Comparison of ENCODE assay signal across 14 cellular contexts in the genomic region with DNA sequence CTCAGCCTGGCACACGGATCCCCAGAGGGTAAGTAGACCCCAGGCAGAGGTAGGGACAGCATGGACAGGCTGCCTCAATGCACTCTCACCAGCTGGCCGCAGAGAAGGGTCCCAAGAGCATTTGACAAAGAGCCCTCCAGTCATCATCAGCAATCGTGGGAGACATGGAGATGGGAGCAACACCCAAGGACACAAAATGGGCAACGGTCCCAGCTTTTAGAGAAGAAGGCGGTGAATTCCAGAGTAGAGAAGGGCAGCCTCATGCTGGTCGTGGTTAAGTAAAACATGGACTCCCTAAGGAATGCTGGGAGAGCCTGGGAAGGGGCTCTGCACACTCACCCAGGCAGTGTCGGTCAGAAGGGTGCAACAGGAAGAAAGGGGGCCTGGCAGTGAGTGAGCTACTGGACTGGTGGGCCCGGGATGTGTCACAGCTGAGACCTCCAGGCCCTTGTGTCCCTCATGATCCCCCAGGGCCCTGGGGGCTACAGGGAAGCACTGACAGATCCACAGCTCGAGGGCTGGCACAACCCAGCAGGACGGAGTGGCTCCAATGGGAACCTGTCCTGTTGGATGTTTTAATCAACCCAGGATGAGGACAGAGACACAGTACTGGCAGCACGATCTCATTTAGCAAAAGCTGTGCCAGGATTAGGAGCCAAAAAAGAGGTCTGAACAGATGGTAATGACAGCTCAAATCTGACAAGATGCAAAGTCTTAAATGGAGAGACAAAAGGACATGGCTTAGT.
A peak's percentile ranks its signal among the peaks of the same experiment; 100 is the strongest.
DNase-seq lines count a peak whose midpoint lies in the region; ATAC-seq, FAIRE-seq and TF ChIP-seq lines count a peak whose summit lies in the region.
"Had no signal": no experiment of that assay in that cellular context is flagged by ENCODE, and none has a peak within 500 bp of the region (broad histone marks: within the 10 kb centered on the region; RNA-seq: fewer than 3 reads in every experiment).

No MANE protein-coding gene starts in this region.

- peaks cover 10% of the 10 kb centered on the region for H3K79me2 ChIP-seq in astrocyte (ENCODE audit: insufficient read depth, low read length)

- CTCF ChIA-PET in activated naive CD4-positive, alpha-beta T cell treated with anti-CD3 and anti-CD28 coated beads for 36 hours (lab: Charles Lee) = no interaction called here
- CTCF ChIA-PET in WTC11 (lab: Charles Lee) = interaction anchor here (0.8 to 1.8 kb wide), 2 partner anchors 21 to 45 kb away, joined by 4 to 8 read pairs; no protein-coding TSS in a partner anchor

- H3K9me3 Mint-ChIP-seq in astrocyte (ENCODE audit: unreplicated experiment) = peaks cover 4% of the 10 kb centered on the region
- peaks cover 3% of the 10 kb centered on the region for H3K9me3 Mint-ChIP-seq in glutamatergic neuron (ENCODE audit: unreplicated experiment)
- no peaks in the 10 kb centered on the region for H3K9me3 Mint-ChIP-seq in activated naive CD4-positive, alpha-beta T cell treated with anti-CD3 and anti-CD28 coated beads for 36 hours
- no peaks in the 10 kb centered on the region for H3K9me3 Mint-ChIP-seq in WTC11

- POLR2A ChIA-PET in WTC11 (lab: Charles Lee) = interaction anchor here (0.5 to 1.1 kb wide), 2 partner anchors 9 to 157 kb away, joined by 3 to 5 read pairs; no protein-coding TSS in a partner anchor

- H3K36me3 ChIP-seq in astrocyte (ENCODE audit: insufficient read depth, low read length) (no peaks in the 10 kb centered on the region), ovary (no peaks in the 10 kb centered on the region)

- H3K9ac ChIP-seq in astrocyte (ENCODE audit: low read length) = no peak overlapping the region

- no peak for TF ChIP-seq EP300 in ovary (IDR thresholded peaks at IDR 0.05)

- H3K27ac ChIP-seq in astrocyte (ENCODE audit: low read depth, low read length) = no peak overlapping the region
- H3K27ac ChIP-seq in ovary = peak overlapping the region in 1 of 2 donors; percentile 52

- WGBS in ovary, 3 donors = 25 to 33% (median 25%) methylated on average over 11 of the region's 11 CpGs

- H3K36me3 Mint-ChIP-seq in astrocyte (ENCODE audit: low read depth, unreplicated experiment) (peaks cover 9% of the 10 kb centered on the region), glutamatergic neuron (ENCODE audit: unreplicated experiment) (peaks cover 4% of the 10 kb centered on the region), WTC11 (no peaks in the 10 kb centered on the region)
- no peaks in the 10 kb centered on the region for H3K36me3 Mint-ChIP-seq in activated naive CD4-positive, alpha-beta T cell treated with anti-CD3 and anti-CD28 coated beads for 36 hours (ENCODE audit: low read depth)

- H3K4me1 ChIP-seq in astrocyte (ENCODE audit: insufficient read depth, low read length) = peaks cover 35% of the 10 kb centered on the region
- peaks cover 39% of the 10 kb centered on the region for H3K4me1 ChIP-seq in ovary (ENCODE audit: insufficient read depth)

- H3K4me1 Mint-ChIP-seq in astrocyte (ENCODE audit: low read depth, unreplicated experiment) (peaks cover 20% of the 10 kb centered on the region), glutamatergic neuron (ENCODE audit: low read depth, unreplicated experiment) (peaks cover 25% of the 10 kb centered on the region), WTC11 (peaks cover 34% of the 10 kb centered on the region)
- no peaks in the 10 kb centered on the region for H3K4me1 Mint-ChIP-seq in activated naive CD4-positive, alpha-beta T cell treated with anti-CD3 and anti-CD28 coated beads for 36 hours (ENCODE audit: low read depth)

- H3K4me3 Mint-ChIP-seq in astrocyte (ENCODE audit: unreplicated experiment) (no peak overlapping the region), glutamatergic neuron (ENCODE audit: unreplicated experiment) (peak overlapping the region; percentile 36), WTC11 (no peak overlapping the region)
- no peak overlapping the region for H3K4me3 Mint-ChIP-seq in activated naive CD4-positive, alpha-beta T cell treated with anti-CD3 and anti-CD28 coated beads for 36 hours

- peak; percentile 65 for DNase-seq in Ammon's horn (ENCODE audit: low spot score)
- DNase-seq in astrocyte (ENCODE audit: low read depth) = peak; percentile 39
- DNase-seq in glutamatergic neuron = no peak
- peak in 3 of 5 donors; percentile 62 to 68 (median 64) for DNase-seq in ovary
- no peak for DNase-seq in activated naive CD4-positive, alpha-beta T cell treated with anti-CD3 and anti-CD28 coated beads for 36 hours
- DNase-seq in WTC11 (ENCODE audit: low spot score) = no peak
- DNase-seq: activated CD8-positive, alpha-beta memory T cell treated with anti-CD3 and anti-CD28 coated beads for 24 hours; effector CD4-positive, alpha-beta T cell; GF-D8; MG63; stimulated activated CD8-positive, alpha-beta memory T cell treated with anti-CD3 and anti-CD28 coated beads, Interleukin-4, amount 100 ng/mL, for 48 hours had no signal

- TF ChIP-seq CTCF in astrocyte (IDR thresholded peaks at IDR 0.05; ENCODE audit: insufficient read depth, low read depth, low read length) = no peak
- no peak for TF ChIP-seq CTCF in glutamatergic neuron (IDR thresholded peaks at IDR 0.05; ENCODE audit: partially characterized antibody, unreplicated experiment)
- TF ChIP-seq CTCF in ovary (IDR thresholded peaks at IDR 0.05) = no peak
- TF ChIP-seq CTCF in WTC11 (IDR thresholded peaks at IDR 0.05) = no peak

- H3K4me2 ChIP-seq in astrocyte (ENCODE audit: low read length) = no peak overlapping the region

- no peaks in the 10 kb centered on the region for H3K27me3 ChIP-seq in astrocyte (ENCODE audit: insufficient read depth, low read length)
- no peaks in the 10 kb centered on the region for H3K27me3 ChIP-seq in ovary
- H3K27me3 ChIP-seq: MG63 had no signal

- H3K27me3 Mint-ChIP-seq in astrocyte (ENCODE audit: low read depth, unreplicated experiment) = peaks cover 7% of the 10 kb centered on the region
- H3K27me3 Mint-ChIP-seq in glutamatergic neuron (ENCODE audit: unreplicated experiment) = peaks cover 2% of the 10 kb centered on the region
- no peaks in the 10 kb centered on the region for H3K27me3 Mint-ChIP-seq in activated naive CD4-positive, alpha-beta T cell treated with anti-CD3 and anti-CD28 coated beads for 36 hours (ENCODE audit: low read depth)
- no peaks in the 10 kb centered on the region for H3K27me3 Mint-ChIP-seq in WTC11 (ENCODE audit: low read depth)

- peaks cover 23% of the 10 kb centered on the region for H4K20me1 ChIP-seq in astrocyte (ENCODE audit: insufficient read depth, low read length)

- ATAC-seq in HG02642 (IDR thresholded peaks at IDR 0.05; ENCODE audit: poor library complexity, unreplicated experiment) (no peak), WTC11 (no peak), GM18519 (IDR thresholded peaks at IDR 0.05; ENCODE audit: low FRiP score, unreplicated experiment) (no peak)
- ATAC-seq: SK-N-SH treated with all-trans-retinoic acid at 6 μM for 48 hours had no signal

- H3K27ac Mint-ChIP-seq in astrocyte (ENCODE audit: unreplicated experiment) (peak overlapping the region; percentile 18), glutamatergic neuron (ENCODE audit: unreplicated experiment) (peak overlapping the region; percentile 19), WTC11 (no peak overlapping the region)
- H3K27ac Mint-ChIP-seq in activated naive CD4-positive, alpha-beta T cell treated with anti-CD3 and anti-CD28 coated beads for 36 hours = no peak overlapping the region

- H3K4me3 ChIP-seq in astrocyte (ENCODE audit: insufficient read depth, low read depth, low read length) (no peak overlapping the region), ovary (no peak overlapping the region)
- H3K4me3 ChIP-seq: MG63 had no signal

- FAIRE-seq in astrocyte (lab: Jason Lieb, UNC) = no peak

- TF ChIP-seq POLR2A in ovary (IDR thresholded peaks at IDR 0.05) = no peak

- no peaks in the 10 kb centered on the region for H3K9me3 ChIP-seq in astrocyte (ENCODE audit: insufficient read depth, low read depth, low read length)
- H3K9me3 ChIP-seq in ovary = no peaks in the 10 kb centered on the region
- H3K9me3 ChIP-seq: MG63 had no signal

- no peak overlapping the region for H2AFZ ChIP-seq in astrocyte (ENCODE audit: low read depth, low read length)

- intact Hi-C loops in ovary (cut with DNase I) = no loop called here
- intact Hi-C loops in activated naive CD4-positive, alpha-beta T cell treated with anti-CD3 and anti-CD28 coated beads for 36 hours (cut with micrococcal nuclease) = no loop called here

TF ChIP-seq in WTC11, 78 proteins besides CTCF, POLR2A, EP300 and RAD21 (continues in another document):
- TF ChIP-seq ZNF416 (CRISPR knock-in tag; IDR thresholded peaks at IDR 0.05) = no peak
- TF ChIP-seq, protein P1, sequence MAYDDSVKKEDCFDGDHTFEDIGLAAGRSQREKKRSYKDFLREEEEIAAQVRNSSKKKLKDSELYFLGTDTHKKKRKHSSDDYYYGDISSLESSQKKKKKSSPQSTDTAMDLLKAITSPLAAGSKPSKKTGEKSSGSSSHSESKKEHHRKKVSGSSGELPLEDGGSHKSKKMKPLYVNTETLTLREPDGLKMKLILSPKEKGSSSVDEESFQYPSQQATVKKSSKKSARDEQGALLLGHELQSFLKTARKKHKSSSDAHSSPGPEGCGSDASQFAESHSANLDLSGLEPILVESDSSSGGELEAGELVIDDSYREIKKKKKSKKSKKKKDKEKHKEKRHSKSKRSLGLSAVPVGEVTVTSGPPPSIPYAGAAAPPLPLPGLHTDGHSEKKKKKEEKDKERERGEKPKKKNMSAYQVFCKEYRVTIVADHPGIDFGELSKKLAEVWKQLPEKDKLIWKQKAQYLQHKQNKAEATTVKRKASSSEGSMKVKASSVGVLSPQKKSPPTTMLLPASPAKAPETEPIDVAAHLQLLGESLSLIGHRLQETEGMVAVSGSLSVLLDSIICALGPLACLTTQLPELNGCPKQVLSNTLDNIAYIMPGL (CRISPR knock-in tag; IDR thresholded peaks at IDR 0.05) = no peak
- TF ChIP-seq SOX15 (CRISPR knock-in tag; IDR thresholded peaks at IDR 0.05) = no peak
- TF ChIP-seq, protein P2, sequence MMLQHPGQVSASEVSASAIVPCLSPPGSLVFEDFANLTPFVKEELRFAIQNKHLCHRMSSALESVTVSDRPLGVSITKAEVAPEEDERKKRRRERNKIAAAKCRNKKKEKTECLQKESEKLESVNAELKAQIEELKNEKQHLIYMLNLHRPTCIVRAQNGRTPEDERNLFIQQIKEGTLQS (CRISPR knock-in tag; conservative IDR thresholded peaks at IDR 0.05) = no peak
- TF ChIP-seq ESRRA (CRISPR knock-in tag; IDR thresholded peaks at IDR 0.05; ENCODE audit: borderline replicate concordance) = no peak
- TF ChIP-seq, protein P3, sequence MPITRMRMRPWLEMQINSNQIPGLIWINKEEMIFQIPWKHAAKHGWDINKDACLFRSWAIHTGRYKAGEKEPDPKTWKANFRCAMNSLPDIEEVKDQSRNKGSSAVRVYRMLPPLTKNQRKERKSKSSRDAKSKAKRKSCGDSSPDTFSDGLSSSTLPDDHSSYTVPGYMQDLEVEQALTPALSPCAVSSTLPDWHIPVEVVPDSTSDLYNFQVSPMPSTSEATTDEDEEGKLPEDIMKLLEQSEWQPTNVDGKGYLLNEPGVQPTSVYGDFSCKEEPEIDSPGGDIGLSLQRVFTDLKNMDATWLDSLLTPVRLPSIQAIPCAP (CRISPR knock-in tag; IDR thresholded peaks at IDR 0.05) = no peak
- TF ChIP-seq ZNF317 (CRISPR knock-in tag; IDR thresholded peaks at IDR 0.05; ENCODE audit: borderline replicate concordance, low read depth) = no peak
- TF ChIP-seq IRF2 (CRISPR knock-in tag; IDR thresholded peaks at IDR 0.05; ENCODE audit: borderline replicate concordance, low read depth) = no peak
- no peak for TF ChIP-seq GTF2I (CRISPR knock-in tag; conservative IDR thresholded peaks at IDR 0.05)

Comparison
In these comparisons a context has a peak if more than half of its experiments do, and no peak if none do; other contexts are left out.
1. DNase-seq: peak in Ammon's horn (single experiment), astrocyte (single experiment) and ovary (3 of 5); none in glutamatergic neuron (single experiment), activated naive CD4-positive, alpha-beta T cell treated with anti-CD3 and anti-CD28 coated beads for 36 hours (single experiment) and WTC11 (single experiment).
2. H3K27ac Mint-ChIP-seq: peak in astrocyte (single experiment) and glutamatergic neuron (single experiment); none in activated naive CD4-positive, alpha-beta T cell treated with anti-CD3 and anti-CD28 coated beads for 36 hours (single experiment) and WTC11 (single experiment).